27 cellular contexts compared by ENCODE assay signal in genomic region chr1:111104981-111105380, GRCh38.
"Had no signal": no experiment of that assay in that cellular context is flagged by ENCODE, and none has a peak within 500 bp of the region (broad histone marks: within the 10 kb centered on the region; RNA-seq: fewer than 3 reads in every experiment).

No MANE protein-coding gene starts in this region.

- H3K27me3 ChIP-seq: stomach, suprapubic skin, testis, thyroid gland, tibial artery, tibial nerve, transverse colon, upper lobe of left lung, upper lobe of right lung, uterus, vagina had no signal

- H3K36me3 ChIP-seq: stomach, suprapubic skin, thoracic aorta, thyroid gland, tibial artery, transverse colon, upper lobe of left lung, upper lobe of right lung, uterus, vagina had no signal

- FAIRE-seq: urothelium cell line had no signal

- H3K4me3 ChIP-seq: stomach, suprapubic skin, testis, thoracic aorta, thyroid gland, tibial artery, tibial nerve, transverse colon, upper lobe of left lung, upper lobe of right lung, uterus, vagina had no signal

- ATAC-seq: stimulated activated effector memory CD8-positive, alpha-beta T cell treated with anti-CD3 and anti-CD28 coated beads, Interleukin-12 subunit alpha, Interleukin-12 subunit beta, amount 100 ng/mL, for 72 hours; stimulated activated memory B cell treated with anti-CD40 and anti-IgM and Interleukin-4, amounts not matched to agents 10 μg/mL and 1 μg/mL and 100 μg/mL, for 72 hours; stimulated activated naive B cell treated with anti-CD40 and anti-IgM and Interleukin-4, amounts not matched to agents 10 μg/mL and 1 μg/mL and 100 μg/mL, for 72 hours; stimulated activated naive CD8-positive, alpha-beta T cell treated with anti-CD3 and anti-CD28 coated beads, Interleukin-15, amount 100 ng/mL, for 72 hours; stimulated activated naive CD8-positive, alpha-beta T cell treated with anti-CD3 and anti-CD28 coated beads, Interleukin-15, Interleukin-2, amounts not matched to agents 100 U/mL and 50 U/mL, for 24 hours; upper lobe of right lung had no signal

- H3K4me1 ChIP-seq: suprapubic skin, testis, thyroid gland, tibial artery, tibial nerve, transverse colon, upper lobe of left lung, upper lobe of right lung, uterus, vagina had no signal

- H3K9me3 ChIP-seq: testis, thyroid gland, uterus had no signal

- DNase-seq: stimulated activated CD4-positive, alpha-beta T cell treated with anti-CD3 and anti-CD28 coated beads, Interleukin-2, amount 100 ng/mL, for 48 hours; stimulated activated CD4-positive, alpha-beta T cell treated with anti-CD3 and anti-CD28 coated beads, Interleukin-4, amount 100 ng/mL, for 1 hour; stimulated activated CD4-positive, alpha-beta T cell treated with anti-CD3 and anti-CD28 coated beads, Interleukin-4, amount 100 ng/mL, for 24 hours; stimulated activated CD4-positive, alpha-beta T cell treated with anti-CD3 and anti-CD28 coated beads, Interleukin-4, amount 100 ng/mL, for 4 hours; stimulated activated CD8-positive, alpha-beta memory T cell treated with anti-CD3 and anti-CD28 coated beads, Interleukin-4, amount 100 ng/mL, for 48 hours; stimulated activated naive B cell treated with anti-CD40 and anti-IgM and Interleukin-4, amounts not matched to agents 10 μg/mL and 1 μg/mL and 100 μg/mL, for 72 hours; stimulated activated naive CD4-positive, alpha-beta T cell; stimulated activated naive CD4-positive, alpha-beta T cell treated with Interleukin-2 at 50 U/mL for 16 hours; stimulated activated naive CD8-positive, alpha-beta T cell treated with anti-CD3 and anti-CD28 coated beads, Interleukin-15, amount 100 ng/mL, for 72 hours; stimulated activated naive CD8-positive, alpha-beta T cell treated with anti-CD3 and anti-CD28 coated beads, Interleukin-15, Interleukin-2, amounts not matched to agents 100 U/mL and 50 U/mL, for 24 hours; stomach; substantia nigra; testis; thyroid gland; tibial artery; transverse colon; trophoblast cell; upper lobe of left lung; upper lobe of right lung; uterus had no signal

- H3K27ac ChIP-seq: stomach, suprapubic skin, testis, thoracic aorta, thyroid gland, tibial artery, tibial nerve, transverse colon, upper lobe of left lung, upper lobe of right lung, uterus, vagina had no signal
